8 cellular contexts compared by ENCODE assay signal in genomic region chr16:14286381-14287230, GRCh38.
DNase-seq lines count a peak whose midpoint lies in the region; ATAC-seq and TF ChIP-seq lines count a peak whose summit lies in the region.

No MANE protein-coding gene starts in this region.

- no peak for TF ChIP-seq CTCF in gastrocnemius medialis (IDR thresholded peaks at IDR 0.05 in 4 of 5, conservative IDR thresholded peaks at IDR 0.05 in 1 of 5)

- in situ Hi-C loops in gastrocnemius medialis (cut with MboI; ENCODE audit: low sequenced_read_pairs in 4 of 4), result loop anchor here in 1 of 4 donors (10.0 kb wide), 1 partner anchor 362 kb away; the partner anchor contains the start of gene ERCC4

- DNase-seq in activated CD4-positive, CD25-positive, alpha-beta regulatory T cell (lab: John Stamatoyannopoulos, UW), result no peak
- peak; percentile 36 for DNase-seq in activated naive CD4-positive, alpha-beta T cell treated with anti-CD3 and anti-CD28 coated beads, Interleukin-2, amount 50 U/mL, for 16 hours
- DNase-seq in right cardiac atrium, result peak; percentile 38 to 69 (median 66)
- DNase-seq in gastrocnemius medialis, result peak in 1 of 2 donors; percentile 42
- DNase-seq in putamen (ENCODE audit: low spot score), result no peak
- DNase-seq in AML-193 (lab: John Stamatoyannopoulos, UW), result no peak

- H3K4me3 ChIP-seq in right cardiac atrium (ENCODE audit: low read length) (peak overlapping the region; percentile 96), gastrocnemius medialis (peak overlapping the region; percentile 65 to 91 (median 83))

- ATAC-seq in activated CD4-positive, CD25-positive, alpha-beta regulatory T cell treated with anti-CD3 and anti-CD28 coated beads, Interleukin-2, amount 50 U/mL, for 24 hours, result peak; percentile 2 to 3
- ATAC-seq in HG03378 (IDR thresholded peaks at IDR 0.05; ENCODE audit: unreplicated experiment) (peak; percentile 10), right cardiac atrium (peak; percentile 34 to 52), gastrocnemius medialis (peak; percentile 16 to 37)

- peaks cover 2% of the 10 kb centered on the region for H3K4me1 ChIP-seq in right cardiac atrium (ENCODE audit: control insufficient read depth, insufficient read depth, low read length)
- H3K4me1 ChIP-seq in gastrocnemius medialis, result peaks cover 4 to 6% of the 10 kb centered on the region in 2 donors

- intact Hi-C loops in right cardiac atrium (cut with DNase I) (loop anchor here in 1 of 4 donors (10.0 kb wide), 1 partner anchor 362 kb away; the partner anchor contains the start of gene ERCC4), gastrocnemius medialis (cut with DNase I; ENCODE audit: low total_unique reads) (loop anchor here (5.0 to 10.0 kb wide), 2 partner anchors 282 to 346 kb away; partner anchors contain the start of genes BFAR and PARN)

- peak overlapping the region; percentile 58 for H3K27ac ChIP-seq in right cardiac atrium (ENCODE audit: low read length)
- H3K27ac ChIP-seq in gastrocnemius medialis, result peak overlapping the region; percentile 84 to 96 (median 94)

- no peaks in the 10 kb centered on the region for H3K36me3 ChIP-seq in gastrocnemius medialis

- H3K9me3 ChIP-seq in right cardiac atrium (ENCODE audit: control insufficient read depth, low read length) (peaks cover 3% of the 10 kb centered on the region), gastrocnemius medialis (no peaks in the 10 kb centered on the region)

- WGBS in right cardiac atrium, result 23% methylated on average over 31 of the region's 31 CpGs

- H3K27me3 ChIP-seq in right cardiac atrium (ENCODE audit: control insufficient read depth, insufficient read depth), result no peaks in the 10 kb centered on the region
- H3K27me3 ChIP-seq in gastrocnemius medialis, result no peaks in the 10 kb centered on the region

- no peak for TF ChIP-seq POLR2A in gastrocnemius medialis (IDR thresholded peaks at IDR 0.05)

Comparison
In these comparisons a context has a peak if more than half of its experiments do, and no peak if none do; other contexts are left out.
1. DNase-seq: peak in activated naive CD4-positive, alpha-beta T cell treated with anti-CD3 and anti-CD28 coated beads, Interleukin-2, amount 50 U/mL, for 16 hours (single experiment) and right cardiac atrium (3 of 3); none in activated CD4-positive, CD25-positive, alpha-beta regulatory T cell (0 of 4), putamen (single experiment) and AML-193 (0 of 2).
2. Peak in every context shown above with its lines, with median percentiles within 50 percentile points of each other: ATAC-seq.